8 cellular contexts compared by ENCODE assay signal in genomic region chr9:77848897-77849296, GRCh38.
DNase-seq lines count a peak whose midpoint lies in the region; ATAC-seq lines count a peak whose summit lies in the region.

No MANE protein-coding gene starts in this region.

- H3K9me3 ChIP-seq in skeletal muscle tissue (ENCODE audit: control insufficient read depth in 3 of 3, low read length in 3 of 3) = no peaks in the 10 kb centered on the region

- ATAC-seq in left ventricle myocardium superior (peak; percentile 90), GM19395 (IDR thresholded peaks at IDR 0.05; ENCODE audit: unreplicated experiment) (no peak), HG03095 (IDR thresholded peaks at IDR 0.05; ENCODE audit: unreplicated experiment) (no peak), GM21619 (IDR thresholded peaks at IDR 0.05; ENCODE audit: unreplicated experiment) (no peak)

- no peak overlapping the region for H3K9ac ChIP-seq in skeletal muscle tissue (ENCODE audit: low read depth in 1 of 3, low read length in 3 of 3)

- intact Hi-C loops in left ventricle myocardium superior (cut with micrococcal nuclease) = loop anchor here (10.0 kb wide), 1 partner anchor 186 kb away; the partner anchor contains the start of gene GNAQ

- DNase-seq in GM04504 (ENCODE audit: low read depth) = peak; percentile 77
- DNase-seq in amniotic epithelial cell (ENCODE audit: low read depth) = peak; percentile 91
- DNase-seq in left ventricle myocardium superior = peak; percentile 42
- no peak for DNase-seq in stimulated activated CD4-positive, alpha-beta T cell treated with anti-CD3 and anti-CD28 coated beads, Interleukin-1b, Interleukin-23, amount 100 ng/mL, for 48 hours

- H3K27ac ChIP-seq in skeletal muscle tissue (ENCODE audit: low read depth, low read length) = peak overlapping the region; percentile 9

- H3K4me3 ChIP-seq in skeletal muscle tissue (ENCODE audit: low read length in 3 of 3) = no peak overlapping the region

- H3K27me3 ChIP-seq in skeletal muscle tissue (ENCODE audit: control insufficient read depth in 3 of 3, insufficient read depth in 3 of 3, low read length in 3 of 3) = no peaks in the 10 kb centered on the region

- peaks cover 12 to 21% (median 16%) of the 10 kb centered on the region in 3 donors for H3K4me1 ChIP-seq in skeletal muscle tissue (ENCODE audit: control insufficient read depth in 3 of 3, insufficient read depth in 3 of 3, low read length in 3 of 3)

- H3K36me3 ChIP-seq in skeletal muscle tissue (ENCODE audit: control insufficient read depth in 3 of 3, insufficient read depth in 3 of 3, low read length in 3 of 3) = no peaks in the 10 kb centered on the region
